ENCODE assay signal across 1 cellular context in the genomic region with DNA sequence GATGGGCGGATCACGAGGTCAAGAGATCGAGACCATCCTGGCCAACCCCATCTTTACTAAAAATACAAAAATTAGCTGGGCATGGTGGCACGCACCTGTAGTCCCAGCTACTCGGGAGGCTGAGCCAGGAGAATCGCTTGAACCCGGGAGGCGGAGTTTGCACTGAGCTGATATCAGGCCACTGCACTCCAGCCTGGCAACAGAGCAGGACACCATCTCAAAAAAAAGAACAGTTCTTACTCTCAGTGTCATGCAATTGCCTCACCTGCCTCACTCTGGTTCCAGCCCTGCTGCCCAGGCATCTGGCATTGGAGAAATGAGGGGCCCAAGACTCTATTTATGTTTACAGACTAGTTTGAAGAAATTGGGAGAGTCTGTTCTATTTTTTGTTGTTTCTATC. TPM values are rescaled to one million over a fixed set of nuclear protein-coding genes. Genes with fewer than 3 reads are reported as not detected.
"Had no signal": no experiment of that assay in that cellular context is flagged by ENCODE, and none has a peak within 500 bp of the region (broad histone marks: within the 10 kb centered on the region; RNA-seq: fewer than 3 reads in every experiment).

No MANE protein-coding gene starts in this region.

RNA-seq across cellular contexts. Expression of gene RNF157, which starts 4.4 kb away (rescaled TPM):
- total RNA-seq: foreskin keratinocyte had no signal
